Comparison of ENCODE assay signal across 8 cellular contexts in genomic region chr15:40843183-40843884, GRCh38. TPM values are rescaled to one million over a fixed set of nuclear protein-coding genes. Genes with fewer than 3 reads are reported as not detected.
DNase-seq lines count a peak whose midpoint lies in the region; ATAC-seq and TF ChIP-seq lines count a peak whose summit lies in the region.

No MANE protein-coding gene starts in this region.

- H3F3A ChIP-seq in SU-DHL-6 (ENCODE audit: insufficient read depth): no peaks in the 10 kb centered on the region

- TF ChIP-seq CTCF in GM12875 (IDR thresholded peaks at IDR 0.05; ENCODE audit: borderline replicate concordance, insufficient read depth, low read depth, low read length) (no peak), SU-DHL-6 (IDR thresholded peaks at IDR 0.05; ENCODE audit: insufficient read depth, low read length, poor library complexity, severe bottlenecking) (no peak)

- H3K4me1 ChIP-seq in right cardiac atrium (ENCODE audit: control insufficient read depth, insufficient read depth, low read length): peaks cover 2% of the 10 kb centered on the region

- H3K9ac ChIP-seq in SU-DHL-6 (ENCODE audit: low read length): no peak overlapping the region

- ATAC-seq in right cardiac atrium (no peak), HG03565 (IDR thresholded peaks at IDR 0.05; ENCODE audit: unreplicated experiment) (no peak)

- peak overlapping the region; percentile 47 for H3K4me2 ChIP-seq in SU-DHL-6 (ENCODE audit: low read depth, low read length, poor library complexity, severe bottlenecking)

- no peaks in the 10 kb centered on the region for H4K20me1 ChIP-seq in SU-DHL-6 (ENCODE audit: low read depth, low read length)

- H2AFZ ChIP-seq in SU-DHL-6 (ENCODE audit: low read depth, low read length, severe bottlenecking): no peak overlapping the region

- DNase-seq in right cardiac atrium (no peak), retina (peak; percentile 36)
- DNase-seq in stimulated activated CD4-positive, alpha-beta T cell treated with anti-CD3 and anti-CD28 coated beads, Interleukin-12 subunit alpha, Interleukin-12 subunit beta, amount 100 ng/mL, for 4 hours: no peak
- no peak for DNase-seq in stimulated activated CD4-positive, alpha-beta T cell treated with anti-CD3 and anti-CD28 coated beads, Interleukin-1b, Interleukin-23, amount 100 ng/mL, for 48 hours
- no peak for DNase-seq in stimulated activated naive CD4-positive, alpha-beta T cell treated with Interleukin-2 at 50 U/mL for 16 hours (lab: John Stamatoyannopoulos, UW)

- H3K27me3 ChIP-seq in SU-DHL-6 (ENCODE audit: low read length): no peaks in the 10 kb centered on the region
- H3K27me3 ChIP-seq in right cardiac atrium (ENCODE audit: control insufficient read depth, insufficient read depth): no peaks in the 10 kb centered on the region

- H3K9me3 ChIP-seq in SU-DHL-6 (ENCODE audit: insufficient read depth, low read length) (no peaks in the 10 kb centered on the region), right cardiac atrium (ENCODE audit: control insufficient read depth, low read length) (no peaks in the 10 kb centered on the region)

- intact Hi-C loops in right cardiac atrium (cut with DNase I): no loop called here

- H3K9me2 ChIP-seq in SU-DHL-6 (replicated peaks; ENCODE audit: insufficient read depth, low read length): no peaks in the 10 kb centered on the region

- H3K36me3 ChIP-seq in SU-DHL-6 (ENCODE audit: low read length): no peaks in the 10 kb centered on the region

- peak overlapping the region; percentile 11 for H3K4me3 ChIP-seq in GM12875 (ENCODE audit: low read depth, low read length)
- no peak overlapping the region for H3K4me3 ChIP-seq in SU-DHL-6 (ENCODE audit: insufficient read depth, low read length, poor library complexity, severe bottlenecking)
- H3K4me3 ChIP-seq in right cardiac atrium (ENCODE audit: low read length): peak overlapping the region; percentile 41

- no peak overlapping the region for H3K27ac ChIP-seq in SU-DHL-6 (ENCODE audit: low read depth, low read length)
- H3K27ac ChIP-seq in right cardiac atrium (ENCODE audit: low read length): no peak overlapping the region

- no peaks in the 10 kb centered on the region for H3K79me2 ChIP-seq in SU-DHL-6 (ENCODE audit: insufficient read depth, low read length)

- 21% methylated on average over 35 of the region's 35 CpGs for WGBS in right cardiac atrium

RNA-seq across cellular contexts. Expression of gene SPINT1, which starts 0.5 kb away (rescaled TPM):
- total RNA-seq in right cardiac atrium: 1 to 10 TPM in 1 of 4 donors, under 1 TPM in 3; 0.46 to 1.1 (median 0.66) TPM
- polyA plus RNA-seq in right cardiac atrium: 0.43 TPM

RNA-seq across cellular contexts. Expression of gene PPP1R14D, which starts 14.8 kb away (rescaled TPM):
- not detected for total RNA-seq in right cardiac atrium
- polyA plus RNA-seq in right cardiac atrium: not detected

RNA-seq across cellular contexts. Expression of gene RHOV, which starts 30.7 kb away (rescaled TPM):
- total RNA-seq in right cardiac atrium: not detected
- not detected for polyA plus RNA-seq in right cardiac atrium

RNA-seq across cellular contexts. Expression of gene DNAJC17, which starts 36.1 kb away (rescaled TPM):
- 10 to 100 TPM; 17.1 to 19.6 (median 18.8) TPM for total RNA-seq in right cardiac atrium
- 30.6 TPM for polyA plus RNA-seq in right cardiac atrium

RNA-seq across cellular contexts. Expression of gene ZFYVE19, which starts 36.4 kb away (rescaled TPM):
- 10 to 100 TPM; 14.4 to 25.7 (median 19.3) TPM for total RNA-seq in right cardiac atrium
- polyA plus RNA-seq in right cardiac atrium: 15.6 TPM
